In genomic region chr12:53381739-53382630, GRCh38 we compare ENCODE assay signal across 8 cellular contexts. TPM values are rescaled to one million over a fixed set of nuclear protein-coding genes. Genes with fewer than 3 reads are reported as not detected.
DNase-seq lines count a peak whose midpoint lies in the region; ATAC-seq, FAIRE-seq and TF ChIP-seq lines count a peak whose summit lies in the region.

No MANE protein-coding gene starts in this region.

- H3K27me3 Mint-ChIP-seq in activated naive CD4-positive, alpha-beta T cell treated with anti-CD3 and anti-CD28 coated beads, Interleukin-2, amount 10 ng/mL, durations not matched to agents 7 days and 5 days: no peaks in the 10 kb centered on the region
- H3K27me3 Mint-ChIP-seq in glutamatergic neuron (ENCODE audit: unreplicated experiment): peaks cover 3% of the 10 kb centered on the region

- no peaks in the 10 kb centered on the region for H3K9me3 ChIP-seq in pancreas

- CTCF ChIA-PET in activated naive CD4-positive, alpha-beta T cell treated with anti-CD3 and anti-CD28 coated beads, Interleukin-2, amount 10 ng/mL, durations not matched to agents 7 days and 5 days (lab: Charles Lee): interaction anchor here (1.1 to 4.6 kb wide), 12 partner anchors 8 to 126 kb away, joined by 3 to 78 read pairs (median 6); partner anchors contain the start of genes AAAS and AMHR2

- intact Hi-C loops in pancreas (cut with DNase I): no loop called here

- DNase-seq in NCI-H748 (lab: John Stamatoyannopoulos, UW; ENCODE audit: unreplicated experiment) (peak; percentile 5), NCI-H748 treated with DMSO at 0.1 percent for 48 hours (lab: John Stamatoyannopoulos, UW) (no peak), NCI-H69 (lab: John Stamatoyannopoulos, UW) (peak; percentile 47), glutamatergic neuron (peak; percentile 28), pancreas (peak in 4 of 6 donors; percentile 48 to 79 (median 62))
- DNase-seq in activated naive CD4-positive, alpha-beta T cell treated with anti-CD3 and anti-CD28 coated beads, Interleukin-2, amount 10 ng/mL, durations not matched to agents 7 days and 5 days: peak; percentile 72

- H3K9me3 Mint-ChIP-seq in activated naive CD4-positive, alpha-beta T cell treated with anti-CD3 and anti-CD28 coated beads, Interleukin-2, amount 10 ng/mL, durations not matched to agents 7 days and 5 days: no peaks in the 10 kb centered on the region
- peaks cover 5% of the 10 kb centered on the region for H3K9me3 Mint-ChIP-seq in glutamatergic neuron (ENCODE audit: unreplicated experiment)

- FAIRE-seq in pancreas (lab: Jason Lieb, UNC): no peak

- H3K27me3 ChIP-seq in pancreas: no peaks in the 10 kb centered on the region

- H3K4me1 ChIP-seq in pancreas: peaks cover 35 to 68% (median 52%) of the 10 kb centered on the region in 3 donors

- H3K36me3 Mint-ChIP-seq in activated naive CD4-positive, alpha-beta T cell treated with anti-CD3 and anti-CD28 coated beads, Interleukin-2, amount 10 ng/mL, durations not matched to agents 7 days and 5 days: peaks cover 44% of the 10 kb centered on the region
- no peaks in the 10 kb centered on the region for H3K36me3 Mint-ChIP-seq in glutamatergic neuron (ENCODE audit: unreplicated experiment)

- H3K4me3 Mint-ChIP-seq in activated naive CD4-positive, alpha-beta T cell treated with anti-CD3 and anti-CD28 coated beads, Interleukin-2, amount 10 ng/mL, durations not matched to agents 7 days and 5 days: peak overlapping the region; percentile 90
- peak overlapping the region; percentile 88 for H3K4me3 Mint-ChIP-seq in glutamatergic neuron (ENCODE audit: unreplicated experiment)

- WGBS in pancreas, 2 donors: 28 to 33% methylated on average over 9 of the region's 9 CpGs

- TF ChIP-seq CTCF in glutamatergic neuron (IDR thresholded peaks at IDR 0.05; ENCODE audit: partially characterized antibody, unreplicated experiment) (peak; percentile 39), pancreas (IDR thresholded peaks at IDR 0.05) (peak in 1 of 4 donors; percentile 22)

- H3K4me1 Mint-ChIP-seq in activated naive CD4-positive, alpha-beta T cell treated with anti-CD3 and anti-CD28 coated beads, Interleukin-2, amount 10 ng/mL, durations not matched to agents 7 days and 5 days: peaks cover 51% of the 10 kb centered on the region
- H3K4me1 Mint-ChIP-seq in glutamatergic neuron (ENCODE audit: low read depth, unreplicated experiment): peaks cover 16% of the 10 kb centered on the region

- peak overlapping the region in 2 of 4 donors; percentile 97 for H3K27ac ChIP-seq in pancreas

- H3K4me3 ChIP-seq in pancreas: peak overlapping the region in 2 of 4 donors; percentile 51 to 57

- peaks cover 0 to 23% (median 7%) of the 10 kb centered on the region in 3 donors for H3K36me3 ChIP-seq in pancreas

- ATAC-seq in pancreas: no peak
- no peak for ATAC-seq in GM19397 (IDR thresholded peaks at IDR 0.05; ENCODE audit: unreplicated experiment)
- ATAC-seq in GM18867 (IDR thresholded peaks at IDR 0.05; ENCODE audit: unreplicated experiment): no peak

- peak overlapping the region; percentile 92 for H3K27ac Mint-ChIP-seq in activated naive CD4-positive, alpha-beta T cell treated with anti-CD3 and anti-CD28 coated beads, Interleukin-2, amount 10 ng/mL, durations not matched to agents 7 days and 5 days
- peak overlapping the region; percentile 48 for H3K27ac Mint-ChIP-seq in glutamatergic neuron (ENCODE audit: unreplicated experiment)

RNA-seq across cellular contexts. Expression of gene SP1, which starts 2.0 kb away (rescaled TPM):
- total RNA-seq in glutamatergic neuron (ENCODE audit: unreplicated experiment) (34.8 TPM), pancreas (10 to 100 TPM; 25.1 to 48.4 (median 32.5) TPM)
- 10 to 100 TPM in 1 of 2 donors, 1 to 10 TPM in 1; 8.4 to 10.8 TPM for polyA plus RNA-seq in pancreas

RNA-seq across cellular contexts. Expression of gene AMHR2, which starts 41.7 kb away (rescaled TPM):
- total RNA-seq in glutamatergic neuron (ENCODE audit: unreplicated experiment): not detected
- 1 to 10 TPM; 1.7 to 8.1 (median 3.0) TPM for total RNA-seq in pancreas
- polyA plus RNA-seq in pancreas: 1 to 10 TPM; 2.5 to 2.9 TPM

RNA-seq across cellular contexts. Expression of gene SP7, which starts 45.8 kb away (rescaled TPM):
- total RNA-seq in glutamatergic neuron (ENCODE audit: unreplicated experiment): not detected
- not detected for total RNA-seq in pancreas
- polyA plus RNA-seq in pancreas: not detected

RNA-seq across cellular contexts. Expression of gene PRR13, which starts 59.5 kb away (rescaled TPM):
- total RNA-seq in glutamatergic neuron (ENCODE audit: unreplicated experiment): 105 TPM
- 10 to 100 TPM; 41.3 to 77.8 (median 62.3) TPM for total RNA-seq in pancreas
- polyA plus RNA-seq in pancreas: 100 to 1,000 TPM in 1 of 2 donors, 10 to 100 TPM in 1; 81.1 to 106 TPM
